Comparison of ENCODE assay signal across 11 cellular contexts in genomic region chr11:118212131-118212725, GRCh38. TPM values are rescaled to one million over a fixed set of nuclear protein-coding genes. Genes with fewer than 3 reads are reported as not detected.
DNase-seq lines count a peak whose midpoint lies in the region; ATAC-seq, FAIRE-seq and TF ChIP-seq lines count a peak whose summit lies in the region.
"Had no signal": no experiment of that assay in that cellular context is flagged by ENCODE, and none has a peak within 500 bp of the region (broad histone marks: within the 10 kb centered on the region; RNA-seq: fewer than 3 reads in every experiment).

No MANE protein-coding gene starts in this region.

- H3K27me3 ChIP-seq in H1 (replicated peaks in 1 of 4; ENCODE audit: control insufficient read depth in 3 of 4, extremely low read depth in 1 of 4, insufficient read depth in 3 of 4, low read length in 3 of 4) (peaks cover 0 to 2% (median 0%) of the 10 kb centered on the region in 4 experiments; a peak in 1 of 7 replicates), mucosa of rectum (ENCODE audit: control insufficient read depth in 2 of 2, insufficient read depth in 2 of 2, low read length in 2 of 2) (no peaks in the 10 kb centered on the region)

- TF ChIP-seq RAD21 in H1 (IDR thresholded peaks at IDR 0.05 in 1 of 2, conservative IDR thresholded peaks at IDR 0.05 in 1 of 2; ENCODE audit: low read depth in 2 of 2, low read length in 2 of 2), result no peak

- no peaks in the 10 kb centered on the region for H3K79me2 ChIP-seq in H1 (ENCODE audit: control insufficient read depth in 1 of 2, insufficient read depth in 2 of 2, low read length in 2 of 2)

- TF ChIP-seq EP300 in H1 (IDR thresholded peaks at IDR 0.05; ENCODE audit: borderline replicate concordance in 1 of 2, low read depth in 2 of 2, low read length in 2 of 2), result no peak

- H2AK5ac ChIP-seq in H1 (ENCODE audit: low read depth, low read length), result no peak overlapping the region; the same call in 1 of the 2 replicates

- H3K14ac ChIP-seq in H1 (ENCODE audit: insufficient read length), result no peak overlapping the region

- H3K27ac ChIP-seq in H1 (ENCODE audit: low read depth, low read length), result no peak overlapping the region
- peak overlapping the region; percentile 22 to 83 for H3K27ac ChIP-seq in mucosa of rectum (ENCODE audit: low read depth in 2 of 2, low read length in 2 of 2)
- H3K27ac ChIP-seq: prostate gland had no signal

- no peak overlapping the region; the same call in 1 of the 2 replicates for H3K18ac ChIP-seq in H1 (ENCODE audit: extremely low read depth, low read length)

- CTCF ChIA-PET in H1 (lab: Charles Lee; ENCODE audit: partially characterized antibody), result interaction anchor here (1.0 to 5.9 kb wide), 9 partner anchors 9 to 83 kb away, joined by 3 to 38 read pairs (median 5); partner anchors contain the start of gene JAML

- no peak overlapping the region for H4K8ac ChIP-seq in H1 (ENCODE audit: extremely low read depth, insufficient read depth, low read length)

- H3K4me3 ChIP-seq in H1 (ENCODE audit: extremely low read depth in 1 of 4, insufficient read depth in 2 of 4, low read depth in 3 of 4, low read length in 4 of 4) (no peak overlapping the region), mucosa of rectum (ENCODE audit: low read length in 2 of 2) (no peak overlapping the region)
- H3K4me3 ChIP-seq: prostate gland had no signal

- H4K91ac ChIP-seq in H1 (replicated peaks; ENCODE audit: insufficient read length, low read length), result peak overlapping the region; percentile 15

- no peaks in the 10 kb centered on the region for H3K27me3 Mint-ChIP-seq in activated T-helper 17 cell treated with anti-CD3 and anti-CD28 coated beads, Interleukin-2, amount 50 U/mL, for 72 hours

- no peak overlapping the region for H2BK15ac ChIP-seq in H1 (ENCODE audit: low read length)

- FAIRE-seq in H1 (lab: Jason Lieb, UNC), result no peak

- no peaks in the 10 kb centered on the region for H3K79me1 ChIP-seq in H1 (ENCODE audit: low read depth, low read length)

- POLR2A ChIA-PET in H1 (lab: Charles Lee; ENCODE audit: partially characterized antibody), result interaction anchor here (1.5 kb wide), 2 partner anchors 12 to 27 kb away, joined by 3 read pairs; no protein-coding TSS in a partner anchor

- H3K9ac ChIP-seq in H1 (replicated peaks in 1 of 4; ENCODE audit: extremely low read depth in 1 of 4, low read depth in 3 of 4, low read length in 3 of 4) (no peak overlapping the region), mucosa of rectum (ENCODE audit: low read depth in 1 of 2, low read length in 2 of 2) (no peak overlapping the region)

- H3K23me2 ChIP-seq in H1 (ENCODE audit: low read depth, low read length), result no peaks in the 10 kb centered on the region

- no peak overlapping the region for H3K27ac Mint-ChIP-seq in stimulated activated effector memory CD8-positive, alpha-beta T cell treated with anti-CD3 and anti-CD28 coated beads, Interleukin-12 subunit alpha, Interleukin-12 subunit beta, amount 100 ng/mL, for 72 hours
- no peak overlapping the region for H3K27ac Mint-ChIP-seq in activated T-helper 17 cell treated with anti-CD3 and anti-CD28 coated beads, Interleukin-2, amount 50 U/mL, for 72 hours

- no peak overlapping the region for H2AFZ ChIP-seq in H1 (ENCODE audit: low read length)

- H3K9me3 Mint-ChIP-seq in stimulated activated effector memory CD8-positive, alpha-beta T cell treated with anti-CD3 and anti-CD28 coated beads, Interleukin-12 subunit alpha, Interleukin-12 subunit beta, amount 100 ng/mL, for 72 hours, result no peaks in the 10 kb centered on the region
- no peaks in the 10 kb centered on the region for H3K9me3 Mint-ChIP-seq in activated T-helper 17 cell treated with anti-CD3 and anti-CD28 coated beads, Interleukin-2, amount 50 U/mL, for 72 hours

- no peaks in the 10 kb centered on the region for H3K9me3 ChIP-seq in H1 (ENCODE audit: insufficient read depth in 2 of 2, low read depth in 1 of 2, low read length in 1 of 2)
- no peaks in the 10 kb centered on the region for H3K9me3 ChIP-seq in mucosa of rectum (ENCODE audit: control insufficient read depth in 2 of 2, low read length in 2 of 2)
- H3K9me3 ChIP-seq: prostate gland had no signal

- H4K5ac ChIP-seq in H1 (ENCODE audit: insufficient read length, low read depth, low read length), result no peak overlapping the region

- H3K4me3 Mint-ChIP-seq in stimulated activated effector memory CD8-positive, alpha-beta T cell treated with anti-CD3 and anti-CD28 coated beads, Interleukin-12 subunit alpha, Interleukin-12 subunit beta, amount 100 ng/mL, for 72 hours, result no peak overlapping the region
- no peak overlapping the region for H3K4me3 Mint-ChIP-seq in activated T-helper 17 cell treated with anti-CD3 and anti-CD28 coated beads, Interleukin-2, amount 50 U/mL, for 72 hours

- peak overlapping the region; percentile 10 to 16; a peak in 1 of 4 replicates for H3K4me2 ChIP-seq in H1 (ENCODE audit: insufficient read depth in 1 of 2, low read depth in 2 of 2, low read length in 2 of 2)

- peaks cover 79% of the 10 kb centered on the region for H3K4me1 Mint-ChIP-seq in stimulated activated effector memory CD8-positive, alpha-beta T cell treated with anti-CD3 and anti-CD28 coated beads, Interleukin-12 subunit alpha, Interleukin-12 subunit beta, amount 100 ng/mL, for 72 hours
- peaks cover 62% of the 10 kb centered on the region for H3K4me1 Mint-ChIP-seq in activated T-helper 17 cell treated with anti-CD3 and anti-CD28 coated beads, Interleukin-2, amount 50 U/mL, for 72 hours

- peaks cover 6 to 21% (median 20%) of the 10 kb centered on the region in 4 experiments; a peak in 6 of 7 replicates for H3K4me1 ChIP-seq in H1 (replicated peaks in 1 of 4; ENCODE audit: control insufficient read depth in 3 of 4, insufficient read depth in 4 of 4, low read length in 3 of 4)
- H3K4me1 ChIP-seq in mucosa of rectum (ENCODE audit: control insufficient read depth in 2 of 2, insufficient read depth in 2 of 2, low read length in 2 of 2), result peaks cover 33 to 36% of the 10 kb centered on the region in 2 donors
- H3K4me1 ChIP-seq: prostate gland had no signal

- DNase-seq in GF-D8 (lab: John Stamatoyannopoulos, UW), result peak; percentile 96
- DNase-seq in NCI-H226, result peak; percentile 79
- no peak for DNase-seq in H1 (ENCODE audit: low read depth in 1 of 2, low spot score in 2 of 2)
- DNase-seq in stimulated activated effector memory CD8-positive, alpha-beta T cell treated with anti-CD3 and anti-CD28 coated beads, Interleukin-12 subunit alpha, Interleukin-12 subunit beta, amount 100 ng/mL, for 72 hours (ENCODE audit: low spot score in 2 of 2), result no peak
- DNase-seq in NAMALWA (ENCODE audit: low spot score), result no peak
- no peak for DNase-seq in DMS 273 (lab: John Stamatoyannopoulos, UW; ENCODE audit: unreplicated experiment)
- DNase-seq: NCI-H1092 treated with DMSO at 0.1 percent for 48 hours, NCI-H526 treated with DMSO at 0.1 percent for 48 hours had no signal

- TF ChIP-seq POLR2A in H1 (IDR thresholded peaks at IDR 0.05; ENCODE audit: control extremely low read depth in 1 of 2, low read depth in 2 of 2, low read length in 2 of 2), result no peak

- no peak for ATAC-seq in stimulated activated effector memory CD8-positive, alpha-beta T cell treated with anti-CD3 and anti-CD28 coated beads, Interleukin-12 subunit alpha, Interleukin-12 subunit beta, amount 100 ng/mL, for 72 hours
- no peak for ATAC-seq in activated T-helper 17 cell treated with anti-CD3 and anti-CD28 coated beads, Interleukin-2, amount 50 U/mL, for 72 hours (replicated peaks)

- H3K4ac ChIP-seq in H1 (replicated peaks; ENCODE audit: insufficient read length, low read depth, low read length), result no peak overlapping the region

- no peaks in the 10 kb centered on the region for H3K36me3 Mint-ChIP-seq in stimulated activated effector memory CD8-positive, alpha-beta T cell treated with anti-CD3 and anti-CD28 coated beads, Interleukin-12 subunit alpha, Interleukin-12 subunit beta, amount 100 ng/mL, for 72 hours
- H3K36me3 Mint-ChIP-seq in activated T-helper 17 cell treated with anti-CD3 and anti-CD28 coated beads, Interleukin-2, amount 50 U/mL, for 72 hours (ENCODE audit: low read depth), result no peaks in the 10 kb centered on the region

- H2BK20ac ChIP-seq in H1 (ENCODE audit: low read length), result peak overlapping the region; percentile 63; the same call in 1 of the 2 replicates

- H4K20me1 ChIP-seq in H1 (replicated peaks in 1 of 2; ENCODE audit: control insufficient read depth in 1 of 2, insufficient read depth in 2 of 2, low read length in 2 of 2), result no peaks in the 10 kb centered on the region

- peak overlapping the region; percentile 46; the same call in 1 of the 2 replicates for H2BK12ac ChIP-seq in H1 (ENCODE audit: low read depth, low read length)

- H3K36me3 ChIP-seq in H1 (ENCODE audit: control insufficient read depth in 2 of 4, insufficient read depth in 4 of 4, low read length in 3 of 4) (no peaks in the 10 kb centered on the region), mucosa of rectum (ENCODE audit: control insufficient read depth in 2 of 2, insufficient read depth in 2 of 2, low read length in 2 of 2) (no peaks in the 10 kb centered on the region)
- H3K36me3 ChIP-seq: prostate gland had no signal

- peak overlapping the region; percentile 58 for H2BK120ac ChIP-seq in H1 (replicated peaks; ENCODE audit: low read depth, low read length)

- H3K56ac ChIP-seq in H1 (replicated peaks; ENCODE audit: insufficient read length, low read depth, low read length), result no peak overlapping the region

- whole genome bisulfite sequencing in H1 (ENCODE audit: extremely low coverage in 1 of 2, insufficient coverage in 1 of 2, insufficient read length in 1 of 2, insufficient replicate concordance in 2 of 2, low coverage in 1 of 2, low lambda C conversion rate in 2 of 2, missing lambda C conversion rate in 1 of 2), 2 experiments, result 84% methylated on average over 7 of the region's 7 CpGs; no CpG with 5 or more reads in 1 of the 2 experiments

- no peak for TF ChIP-seq CTCF in H1 (IDR thresholded peaks at IDR 0.05; ENCODE audit: control extremely low read depth in 1 of 3, insufficient read depth in 1 of 3, low read depth in 1 of 3, low read length in 3 of 3)

- no peak overlapping the region for H3K23ac ChIP-seq in H1 (ENCODE audit: insufficient read length)

- H2BK5ac ChIP-seq in H1 (ENCODE audit: low read depth, low read length), result peak overlapping the region; percentile 62; the same call in 1 of the 2 replicates

RNA-seq across cellular contexts. Expression of gene JAML, which starts 12.6 kb away (rescaled TPM):
- 0.58 and 0.86 TPM in 2 replicates for total RNA-seq in H1 (2021; fragmentation: NEBNext Ultra II Directional; extraction: Animal tissue kit (Norgen Biotek cat#: 25700))
- polyA plus RNA-seq in H1 (2011; rRNA removed), result 0.05 and 0.12 TPM in 2 replicates
- polyA plus RNA-seq in H1 (2011; cell fraction: cytosol; rRNA removed), result 0.08 TPM
- 0.07 TPM for polyA plus RNA-seq in H1 (2011; cell fraction: nucleus; rRNA removed)
- polyA plus RNA-seq in H1 (2012, experiment 1 of 2), result 0.32 to 0.98 TPM (median 0.44 TPM) in 4 replicates
- polyA plus RNA-seq in H1 (2012, experiment 2 of 2), result 0.50 TPM
- 0.30 TPM for polyA plus RNA-seq in H1 (2013, experiment 1 of 2)
- polyA plus RNA-seq in H1 (2013, experiment 2 of 2), result 0.39 TPM
- polyA minus RNA-seq in H1 (2011; rRNA and poly(A)+ RNA removed), result 0.03 and 0.17 TPM in 2 replicates
- not detected for polyA minus RNA-seq in H1 (2011; cell fraction: cytosol; rRNA and poly(A)+ RNA removed)
- 0.70 TPM for polyA minus RNA-seq in H1 (2011; cell fraction: nucleus; rRNA and poly(A)+ RNA removed)
- total RNA-seq in activated T-helper 17 cell treated with anti-CD3 and anti-CD28 coated beads, Interleukin-2, amount 50 U/mL, for 72 hours, result 100 to 1,000 TPM in 1 of 2 donors, 10 to 100 TPM in 1; 74.0 to 276 TPM

RNA-seq across cellular contexts. Expression of gene SCN2B, which starts 35.8 kb away (rescaled TPM):
- 0.13 and 0.24 TPM in 2 replicates for total RNA-seq in H1 (2021; fragmentation: NEBNext Ultra II Directional; extraction: Animal tissue kit (Norgen Biotek cat#: 25700))
- polyA plus RNA-seq in H1 (2011; rRNA removed), result 0.09 and 0.14 TPM in 2 replicates
- 0.17 TPM for polyA plus RNA-seq in H1 (2011; cell fraction: cytosol; rRNA removed)
- polyA plus RNA-seq in H1 (2011; cell fraction: nucleus; rRNA removed), result 0.10 TPM
- polyA plus RNA-seq in H1 (2012, experiment 1 of 2), result 0.17 to 0.28 TPM (median 0.20 TPM) in 4 replicates
- polyA plus RNA-seq in H1 (2012, experiment 2 of 2), result 0.20 TPM
- 0.12 TPM for polyA plus RNA-seq in H1 (2013, experiment 1 of 2)
- polyA plus RNA-seq in H1 (2013, experiment 2 of 2), result 0.13 TPM
- 0.22 and 0.34 TPM in 2 replicates for polyA minus RNA-seq in H1 (2011; rRNA and poly(A)+ RNA removed)
- polyA minus RNA-seq in H1 (2011; cell fraction: cytosol; rRNA and poly(A)+ RNA removed), result 0.51 TPM
- polyA minus RNA-seq in H1 (2011; cell fraction: nucleus; rRNA and poly(A)+ RNA removed), result 0.30 TPM
- total RNA-seq in activated T-helper 17 cell treated with anti-CD3 and anti-CD28 coated beads, Interleukin-2, amount 50 U/mL, for 72 hours, result under 1 TPM in 1 of 2 donors, not detected in 1; 0.11 TPM

RNA-seq across cellular contexts. Expression of gene MPZL3, which starts 39.9 kb away (rescaled TPM):
- 3.3 and 3.9 TPM in 2 replicates for total RNA-seq in H1 (2021; fragmentation: NEBNext Ultra II Directional; extraction: Animal tissue kit (Norgen Biotek cat#: 25700))
- polyA plus RNA-seq in H1 (2011; rRNA removed), result 1.1 and 1.2 TPM in 2 replicates
- polyA plus RNA-seq in H1 (2011; cell fraction: cytosol; rRNA removed), result 1.6 TPM
- 0.83 TPM for polyA plus RNA-seq in H1 (2011; cell fraction: nucleus; rRNA removed)
- polyA plus RNA-seq in H1 (2012, experiment 1 of 2), result 1.6 to 2.3 TPM (median 1.8 TPM) in 4 replicates
- polyA plus RNA-seq in H1 (2012, experiment 2 of 2), result 0.66 TPM
- polyA plus RNA-seq in H1 (2013, experiment 1 of 2), result 2.4 TPM
- 3.2 TPM for polyA plus RNA-seq in H1 (2013, experiment 2 of 2)
- polyA minus RNA-seq in H1 (2011; rRNA and poly(A)+ RNA removed), result 5.5 TPM in 2 replicates
- 2.4 TPM for polyA minus RNA-seq in H1 (2011; cell fraction: cytosol; rRNA and poly(A)+ RNA removed)
- 0.80 TPM for polyA minus RNA-seq in H1 (2011; cell fraction: nucleus; rRNA and poly(A)+ RNA removed)
- 100 to 1,000 TPM in 1 of 2 donors, 10 to 100 TPM in 1; 31.5 to 111 TPM for total RNA-seq in activated T-helper 17 cell treated with anti-CD3 and anti-CD28 coated beads, Interleukin-2, amount 50 U/mL, for 72 hours

RNA-seq across cellular contexts. Expression of gene MPZL2, which starts 51.9 kb away (rescaled TPM):
- total RNA-seq in H1 (2021; fragmentation: NEBNext Ultra II Directional; extraction: Animal tissue kit (Norgen Biotek cat#: 25700)), result 2.4 and 2.6 TPM in 2 replicates
- polyA plus RNA-seq in H1 (2011; rRNA removed), result 2.3 and 3.2 TPM in 2 replicates
- 2.8 TPM for polyA plus RNA-seq in H1 (2011; cell fraction: cytosol; rRNA removed)
- 4.4 TPM for polyA plus RNA-seq in H1 (2011; cell fraction: nucleus; rRNA removed)
- 2.4 to 2.9 TPM (median 2.8 TPM) in 4 replicates for polyA plus RNA-seq in H1 (2012, experiment 1 of 2)
- 2.2 TPM for polyA plus RNA-seq in H1 (2012, experiment 2 of 2)
- polyA plus RNA-seq in H1 (2013, experiment 1 of 2), result 4.7 TPM
- polyA plus RNA-seq in H1 (2013, experiment 2 of 2), result 5.6 TPM
- 2.4 and 3.1 TPM in 2 replicates for polyA minus RNA-seq in H1 (2011; rRNA and poly(A)+ RNA removed)
- 2.6 TPM for polyA minus RNA-seq in H1 (2011; cell fraction: cytosol; rRNA and poly(A)+ RNA removed)
- 6.4 TPM for polyA minus RNA-seq in H1 (2011; cell fraction: nucleus; rRNA and poly(A)+ RNA removed)
- total RNA-seq in activated T-helper 17 cell treated with anti-CD3 and anti-CD28 coated beads, Interleukin-2, amount 50 U/mL, for 72 hours, result 10 to 100 TPM in 1 of 2 donors, 1 to 10 TPM in 1; 2.8 to 21.7 TPM

RNA-seq across cellular contexts. Expression of gene SCN4B, which starts 59.6 kb away (rescaled TPM):
- total RNA-seq in H1 (2021; fragmentation: NEBNext Ultra II Directional; extraction: Animal tissue kit (Norgen Biotek cat#: 25700)), result 2.0 and 2.8 TPM in 2 replicates
- 4.1 and 4.9 TPM in 2 replicates for polyA plus RNA-seq in H1 (2011; rRNA removed)
- 5.6 TPM for polyA plus RNA-seq in H1 (2011; cell fraction: cytosol; rRNA removed)
- polyA plus RNA-seq in H1 (2011; cell fraction: nucleus; rRNA removed), result 8.7 TPM
- 3.1 to 5.9 TPM (median 4.8 TPM) in 4 replicates for polyA plus RNA-seq in H1 (2012, experiment 1 of 2)
- 3.8 TPM for polyA plus RNA-seq in H1 (2012, experiment 2 of 2)
- polyA plus RNA-seq in H1 (2013, experiment 1 of 2), result 1.0 TPM
- 1.2 TPM for polyA plus RNA-seq in H1 (2013, experiment 2 of 2)
- polyA minus RNA-seq in H1 (2011; rRNA and poly(A)+ RNA removed), result 4.6 and 6.5 TPM in 2 replicates
- polyA minus RNA-seq in H1 (2011; cell fraction: cytosol; rRNA and poly(A)+ RNA removed), result 4.6 TPM
- polyA minus RNA-seq in H1 (2011; cell fraction: nucleus; rRNA and poly(A)+ RNA removed), result 5.1 TPM
- 1 to 10 TPM in 1 of 2 donors, under 1 TPM in 1; 0.09 to 3.3 TPM for total RNA-seq in activated T-helper 17 cell treated with anti-CD3 and anti-CD28 coated beads, Interleukin-2, amount 50 U/mL, for 72 hours

Comparison
In these comparisons a context has a peak if more than half of its experiments do, and no peak if none do; other contexts are left out.
1. DNase-seq: peak in GF-D8 (single experiment) and NCI-H226 (single experiment); none in H1 (0 of 2), stimulated activated effector memory CD8-positive, alpha-beta T cell treated with anti-CD3 and anti-CD28 coated beads, Interleukin-12 subunit alpha, Interleukin-12 subunit beta, amount 100 ng/mL, for 72 hours (0 of 2), NAMALWA (single experiment) and DMS 273 (single experiment).
2. RNA of gene JAML, which starts 12.6 kb away (total RNA-seq): 74.0 to 276 TPM in activated T-helper 17 cell treated with anti-CD3 and anti-CD28 coated beads, Interleukin-2, amount 50 U/mL, for 72 hours; 0.58 to 0.86 TPM in H1; every median in the first group is over 10 times any median in the second.